In genomic region chr5:3265936-3266335, GRCh38 we compare ENCODE assay signal across 21 cellular contexts.
"Had no signal": no experiment of that assay in that cellular context is flagged by ENCODE, and none has a peak within 500 bp of the region (broad histone marks: within the 10 kb centered on the region; RNA-seq: fewer than 3 reads in every experiment).

No MANE protein-coding gene starts in this region.

- H3K4me3 Mint-ChIP-seq: naive thymus-derived CD8-positive, alpha-beta T cell; nephron progenitor cell; stimulated activated effector memory CD8-positive, alpha-beta T cell treated with anti-CD3 and anti-CD28 coated beads, Interleukin-12 subunit alpha, Interleukin-12 subunit beta, amount 100 ng/mL, for 72 hours had no signal

- H3K27ac Mint-ChIP-seq: naive thymus-derived CD8-positive, alpha-beta T cell; nephron progenitor cell; progenitor cell of endocrine pancreas; stimulated activated effector memory CD8-positive, alpha-beta T cell treated with anti-CD3 and anti-CD28 coated beads, Interleukin-12 subunit alpha, Interleukin-12 subunit beta, amount 100 ng/mL, for 72 hours had no signal

- H3K9me3 Mint-ChIP-seq: nephron progenitor cell had no signal

- H3K36me3 ChIP-seq: gastrocnemius medialis, pancreas, right atrium auricular region, sigmoid colon, stomach, thoracic aorta, tibial nerve, upper lobe of left lung, uterus had no signal

- H3K36me3 Mint-ChIP-seq: naive thymus-derived CD8-positive, alpha-beta T cell; stimulated activated effector memory CD8-positive, alpha-beta T cell treated with anti-CD3 and anti-CD28 coated beads, Interleukin-12 subunit alpha, Interleukin-12 subunit beta, amount 100 ng/mL, for 72 hours had no signal

- DNase-seq: cortex of kidney; effector CD4-positive, alpha-beta T cell; foreskin fibroblast; gastrocnemius medialis; mesendoderm; naive thymus-derived CD8-positive, alpha-beta T cell; nephron progenitor cell; pancreas; sigmoid colon; stimulated activated CD4-positive, alpha-beta T cell treated with anti-CD3 and anti-CD28 coated beads, Interleukin-2, amount 100 ng/mL, for 24 hours; stimulated activated CD4-positive, alpha-beta T cell treated with anti-CD3 and anti-CD28 coated beads, Interleukin-4, amount 100 ng/mL, for 24 hours; stimulated activated naive CD4-positive, alpha-beta T cell treated with Interleukin-2 at 50 U/mL for 16 hours; stomach; upper lobe of left lung; uterus had no signal

- H3K27me3 ChIP-seq: gastrocnemius medialis, pancreas, right atrium auricular region, sigmoid colon, stomach, tibial nerve, upper lobe of left lung, uterus had no signal

- H3K27ac ChIP-seq: gastrocnemius medialis, pancreas, right atrium auricular region, sigmoid colon, stomach, thoracic aorta, tibial nerve, upper lobe of left lung, uterus had no signal

- ATAC-seq: gastrocnemius medialis; left lobe of liver; naive thymus-derived CD8-positive, alpha-beta T cell; pancreas; stimulated activated effector memory CD8-positive, alpha-beta T cell treated with anti-CD3 and anti-CD28 coated beads, Interleukin-12 subunit alpha, Interleukin-12 subunit beta, amount 100 ng/mL, for 72 hours had no signal

- H3K4me1 Mint-ChIP-seq: naive thymus-derived CD8-positive, alpha-beta T cell; stimulated activated effector memory CD8-positive, alpha-beta T cell treated with anti-CD3 and anti-CD28 coated beads, Interleukin-12 subunit alpha, Interleukin-12 subunit beta, amount 100 ng/mL, for 72 hours had no signal

- H3K4me1 ChIP-seq: gastrocnemius medialis, pancreas, right atrium auricular region, sigmoid colon, stomach, tibial nerve, upper lobe of left lung, uterus had no signal

- H3K9me3 ChIP-seq: gastrocnemius medialis, pancreas, right atrium auricular region, sigmoid colon, stomach, thoracic aorta, tibial nerve, upper lobe of left lung, uterus had no signal

- H3K4me3 ChIP-seq: gastrocnemius medialis, pancreas, right atrium auricular region, sigmoid colon, stomach, thoracic aorta, tibial nerve, upper lobe of left lung, uterus had no signal
